In genomic region chr6:78570044-78570443, GRCh38 we compare ENCODE assay signal across 27 cellular contexts.
"Had no signal": no experiment of that assay in that cellular context is flagged by ENCODE, and none has a peak within 500 bp of the region (broad histone marks: within the 10 kb centered on the region; RNA-seq: fewer than 3 reads in every experiment).

No MANE protein-coding gene starts in this region.

- ATAC-seq: esophagus mucosa; heart left ventricle; left lobe of liver; naive thymus-derived CD4-positive, alpha-beta T cell; stimulated activated naive B cell treated with anti-CD40 and anti-IgM and Interleukin-4, amounts not matched to agents 10 μg/mL and 1 μg/mL and 100 μg/mL, for 72 hours; stimulated activated naive CD8-positive, alpha-beta T cell treated with anti-CD3 and anti-CD28 coated beads, Interleukin-15, amount 100 ng/mL, for 72 hours; upper lobe of right lung had no signal

- H3K36me3 ChIP-seq: heart left ventricle, neutrophil, right atrium auricular region, sigmoid colon, tibial nerve, upper lobe of right lung, vagina had no signal

- H3K9me3 ChIP-seq: neutrophil, testis, upper lobe of right lung, vagina had no signal

- FAIRE-seq: endometrium, frontal cortex, islet of Langerhans had no signal

- H3K4me1 ChIP-seq: heart left ventricle, right atrium auricular region, sigmoid colon, testis, tibial nerve, upper lobe of right lung, vagina had no signal

- H3K27me3 ChIP-seq: heart left ventricle, neutrophil, right atrium auricular region, sigmoid colon, testis, tibial nerve, upper lobe of right lung, vagina had no signal

- DNase-seq: cortex of kidney; dorsolateral prefrontal cortex; effector CD8-positive, alpha-beta T cell; hippocampal formation; kidney glomerular epithelial cell; mammary epithelial cell; naive thymus-derived CD4-positive, alpha-beta T cell; nephron progenitor cell; posterior cingulate gyrus; sigmoid colon; stimulated activated CD4-positive, alpha-beta T cell treated with anti-CD3 and anti-CD28 coated beads, Interleukin-2, amount 100 ng/mL, for 24 hours; stimulated activated CD4-positive, alpha-beta T cell treated with anti-CD3 and anti-CD28 coated beads, Interleukin-4, amount 100 ng/mL, for 4 hours; stimulated activated naive B cell treated with anti-CD40 and anti-IgM and Interleukin-4, amounts not matched to agents 10 μg/mL and 1 μg/mL and 100 μg/mL, for 72 hours; stimulated activated naive CD8-positive, alpha-beta T cell treated with anti-CD3 and anti-CD28 coated beads, Interleukin-15, amount 100 ng/mL, for 72 hours; testis; upper lobe of right lung had no signal

- H3K4me3 ChIP-seq: dorsolateral prefrontal cortex, heart left ventricle, right atrium auricular region, sigmoid colon, skin epidermis, testis, tibial nerve, upper lobe of right lung, vagina had no signal

- H3K27ac ChIP-seq: dorsolateral prefrontal cortex, heart left ventricle, neutrophil, right atrium auricular region, sigmoid colon, skin epidermis, testis, tibial nerve, upper lobe of right lung, vagina had no signal
